Comparison of ENCODE assay signal across 8 cellular contexts in the genomic region with DNA sequence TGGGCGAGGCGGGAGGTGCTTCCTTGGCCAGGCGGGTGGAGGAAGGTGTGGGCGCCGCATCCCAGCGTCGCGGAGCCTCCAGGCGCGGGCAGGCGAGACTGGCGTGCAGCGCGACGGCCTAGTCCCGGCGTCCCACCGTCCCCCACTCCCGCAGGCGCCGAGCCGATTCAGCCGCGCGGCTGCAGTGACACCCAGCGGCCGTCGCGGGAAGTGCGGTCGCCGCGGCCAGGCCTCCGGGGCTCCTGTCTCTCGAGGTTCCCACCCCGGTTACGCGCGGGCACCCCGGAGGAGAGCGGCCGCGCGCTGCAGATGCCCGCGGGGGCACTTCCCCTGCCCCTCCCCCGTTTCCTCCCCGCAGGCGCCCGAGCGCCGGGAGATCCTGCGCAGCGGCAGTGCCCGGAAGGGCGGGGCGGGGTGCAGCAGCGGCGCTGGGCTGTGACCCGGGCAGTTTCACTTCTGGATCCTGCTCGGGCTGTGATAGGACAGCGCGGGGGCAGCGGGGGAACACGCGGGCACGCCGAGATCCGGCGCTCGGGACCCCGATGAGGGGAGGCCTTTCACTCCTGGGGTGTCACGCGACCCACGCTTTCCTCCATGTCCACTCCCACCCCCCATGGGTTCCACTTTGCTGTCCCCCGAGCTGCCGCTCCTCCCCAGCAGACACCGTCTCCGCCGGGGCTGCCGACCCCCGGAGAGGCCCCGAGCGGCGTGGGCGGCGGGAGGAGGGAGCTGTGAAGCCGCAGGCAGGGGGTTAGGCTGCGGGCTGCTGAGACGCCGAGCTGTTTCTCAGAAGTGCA. TPM values are rescaled to one million over a fixed set of nuclear protein-coding genes. Genes with fewer than 3 reads are reported as not detected.
DNase-seq lines count a peak whose midpoint lies in the region; ATAC-seq and TF ChIP-seq lines count a peak whose summit lies in the region.

No MANE protein-coding gene starts in this region.

- peak overlapping the region; percentile 45 for H3K4me3 ChIP-seq in right cardiac atrium (ENCODE audit: low read length)
- H3K4me3 ChIP-seq in rectal smooth muscle tissue (ENCODE audit: low read length) = peak overlapping the region; percentile 89
- H3K4me3 ChIP-seq in vagina = peak overlapping the region; percentile 74 to 77

- peaks cover 3% of the 10 kb centered on the region for H3K36me3 Mint-ChIP-seq in T-helper 1 cell treated with Interleukin-12 subunit alpha and Interleukin-12 subunit beta and Interleukin-4 antibody, amounts not matched to agents 30 μg/mL and 1 μg/mL, for 36 hours (ENCODE audit: low read depth)

- H3K9ac ChIP-seq in rectal smooth muscle tissue (ENCODE audit: low read length) = peak overlapping the region; percentile 88

- peaks cover 47% of the 10 kb centered on the region for H3K4me1 Mint-ChIP-seq in T-helper 1 cell treated with Interleukin-12 subunit alpha and Interleukin-12 subunit beta and Interleukin-4 antibody, amounts not matched to agents 30 μg/mL and 1 μg/mL, for 36 hours (ENCODE audit: low read depth)

- H3K9me3 ChIP-seq in right cardiac atrium (ENCODE audit: control insufficient read depth, low read length) = no peaks in the 10 kb centered on the region
- H3K9me3 ChIP-seq in vagina = no peaks in the 10 kb centered on the region

- peaks cover under 1% of the 10 kb centered on the region for H3K27me3 Mint-ChIP-seq in T-helper 1 cell treated with Interleukin-12 subunit alpha and Interleukin-12 subunit beta and Interleukin-4 antibody, amounts not matched to agents 30 μg/mL and 1 μg/mL, for 36 hours (ENCODE audit: low read depth)

- no peaks in the 10 kb centered on the region for H3K9me3 Mint-ChIP-seq in T-helper 1 cell treated with Interleukin-12 subunit alpha and Interleukin-12 subunit beta and Interleukin-4 antibody, amounts not matched to agents 30 μg/mL and 1 μg/mL, for 36 hours

- ATAC-seq in HG02840 (IDR thresholded peaks at IDR 0.05; ENCODE audit: low FRiP score, unreplicated experiment) (peak; percentile 63), right cardiac atrium (peak; percentile 95 to 96)

- peak in 1 of 2 donors; percentile 50 for TF ChIP-seq POLR2A in vagina (IDR thresholded peaks at IDR 0.05)

- H3K36me3 ChIP-seq in rectal smooth muscle tissue (ENCODE audit: control insufficient read depth, insufficient read depth, low read length) = no peaks in the 10 kb centered on the region
- no peaks in the 10 kb centered on the region for H3K36me3 ChIP-seq in vagina

- in situ Hi-C loops in GM13977 (cut with MboI; ENCODE audit: low pct_unique_long_range_greater_than_20kb, low sequenced_read_pairs, unreplicated experiment) = loop anchor here (10.0 kb wide), 1 partner anchor 130 kb away; a partner anchor contains a TSS

- peak overlapping the region; percentile 44 for H3K4me3 Mint-ChIP-seq in T-helper 1 cell treated with Interleukin-12 subunit alpha and Interleukin-12 subunit beta and Interleukin-4 antibody, amounts not matched to agents 30 μg/mL and 1 μg/mL, for 36 hours

- peak overlapping the region; percentile 80 for H3K27ac Mint-ChIP-seq in T-helper 1 cell treated with Interleukin-12 subunit alpha and Interleukin-12 subunit beta and Interleukin-4 antibody, amounts not matched to agents 30 μg/mL and 1 μg/mL, for 36 hours

- H3K27ac ChIP-seq in right cardiac atrium (ENCODE audit: low read length) (peak overlapping the region; percentile 40), rectal smooth muscle tissue (ENCODE audit: low read depth, low read length) (peak overlapping the region; percentile 94), vagina (peak overlapping the region; percentile 94)

- intact Hi-C loops in right cardiac atrium (cut with DNase I) (loop anchor here (2.0 to 5.0 kb wide), 2 partner anchors 132 to 136 kb away; no protein-coding TSS in a partner anchor), vagina (cut with DNase I) (loop anchor here (5.0 kb wide), 1 partner anchor 132 kb away; no protein-coding TSS in a partner anchor)

- H3K4me1 ChIP-seq in right cardiac atrium (ENCODE audit: control insufficient read depth, insufficient read depth, low read length) (no peaks in the 10 kb centered on the region), rectal smooth muscle tissue (ENCODE audit: control insufficient read depth, insufficient read depth, low read length) (peaks cover 3% of the 10 kb centered on the region), vagina (peaks cover 27% of the 10 kb centered on the region)

- WGBS in right cardiac atrium = under 1% methylated on average over 91 of the region's 91 CpGs

- peak; percentile 97 for DNase-seq in GM13977 (ENCODE audit: low spot score)
- DNase-seq in NCI-H1436 (lab: John Stamatoyannopoulos, UW) = peak; percentile 84
- peak in 55 of 56 donors; percentile 22 to 90 (median 74) for DNase-seq in amygdala (lab: John Stamatoyannopoulos, UW)
- DNase-seq in right cardiac atrium = peak; percentile 95 to 98 (median 97)
- no peak for DNase-seq in vagina (ENCODE audit: extremely low spot score in 2 of 2)

- TF ChIP-seq CTCF in GM13977 (IDR thresholded peaks at IDR 0.05; ENCODE audit: extremely low read depth, insufficient read depth, missing control alignments) (peak; percentile 95), vagina (IDR thresholded peaks at IDR 0.05) (peak; percentile 94 to 100 (median 95))

- no peaks in the 10 kb centered on the region for H3K27me3 ChIP-seq in right cardiac atrium (ENCODE audit: control insufficient read depth, insufficient read depth)
- H3K27me3 ChIP-seq in rectal smooth muscle tissue (ENCODE audit: control insufficient read depth, insufficient read depth, low read length) = no peaks in the 10 kb centered on the region
- no peaks in the 10 kb centered on the region for H3K27me3 ChIP-seq in vagina

RNA-seq across cellular contexts. Expression of a gene that starts 16.6 kb away (rescaled TPM):
- 1 to 10 TPM in 3 of 4 donors, under 1 TPM in 1; 0.39 to 2.7 (median 1.6) TPM for total RNA-seq in right cardiac atrium
- 0.70 TPM for polyA plus RNA-seq in right cardiac atrium
- 23.6 TPM for total RNA-seq in vagina

RNA-seq across cellular contexts. Expression of a gene that starts 24.0 kb away (rescaled TPM):
- total RNA-seq in right cardiac atrium (10 to 100 TPM; 53.6 to 67.8 (median 61.8) TPM), vagina (74.2 TPM)
- 152 TPM for polyA plus RNA-seq in right cardiac atrium

RNA-seq across cellular contexts. Expression of a gene that starts 54.5 kb away (rescaled TPM):
- 100 to 1,000 TPM in 3 of 4 donors, 10 to 100 TPM in 1; 99.2 to 178 (median 114) TPM for total RNA-seq in right cardiac atrium
- 56.4 TPM for polyA plus RNA-seq in right cardiac atrium
- total RNA-seq in vagina = 52.1 TPM

Comparison
In these comparisons a context has a peak if more than half of its experiments do, and no peak if none do; other contexts are left out.
1. DNase-seq: peak in GM13977 (single experiment), NCI-H1436 (single experiment), amygdala (55 of 56) and right cardiac atrium (3 of 3); none in vagina (0 of 2).
2. H3K27ac ChIP-seq: peak in every context shown above with its lines; median percentile 94 in rectal smooth muscle tissue; 94 in vagina; 40 in right cardiac atrium.
3. Peak in every context shown above with its lines, with median percentiles within 50 percentile points of each other: H3K4me3 ChIP-seq.